1 cellular context compared by ENCODE assay signal in genomic region chr19:33399745-33400681, GRCh38.
TF ChIP-seq lines count a peak whose summit lies in the region.

No MANE protein-coding gene starts in this region.

TF ChIP-seq in HepG2, 621 proteins besides CTCF, POLR2A, EP300 and RAD21 (continued from another document and continues in another):
- TF ChIP-seq SPEN (CRISPR knock-in tag; IDR thresholded peaks at IDR 0.05; ENCODE audit: low read depth) (peak; percentile 79; the same call in 1 of the 2 replicates), CREM (IDR thresholded peaks at IDR 0.05) (peak; percentile 46; the same call in 1 of the 2 replicates), CREM (CRISPR knock-in tag; IDR thresholded peaks at IDR 0.05) (no peak), ZNF646 (CRISPR knock-in tag; IDR thresholded peaks at IDR 0.05) (no peak), ZNF343 (CRISPR knock-in tag; IDR thresholded peaks at IDR 0.05) (0 out of 2 replicates have a peak, but pooled peaks have one; percentile 30), ZNF296 (CRISPR knock-in tag; conservative IDR thresholded peaks at IDR 0.05) (peak; percentile 68; the same call in 1 of the 2 replicates), PRPF4 (IDR thresholded peaks at IDR 0.05; ENCODE audit: low read depth, low read length, poor library complexity, severe bottlenecking) (peak; percentile 73), SKIL (CRISPR knock-in tag; IDR thresholded peaks at IDR 0.05; ENCODE audit: borderline replicate concordance) (peak; percentile 85; the same call in 1 of the 2 replicates), IRF9 (CRISPR knock-in tag; IDR thresholded peaks at IDR 0.05; ENCODE audit: borderline replicate concordance) (0 out of 2 replicates have a peak, but pooled peaks have one; percentile 17), HOXA5 (CRISPR knock-in tag; IDR thresholded peaks at IDR 0.05) (no peak), NFAT5 (CRISPR knock-in tag; IDR thresholded peaks at IDR 0.05) (0 out of 2 replicates have a peak, but pooled peaks have one; percentile 42), ETV5 (CRISPR knock-in tag; IDR thresholded peaks at IDR 0.05; ENCODE audit: borderline replicate concordance) (no peak), ZNF598 (CRISPR knock-in tag; IDR thresholded peaks at IDR 0.05; ENCODE audit: borderline replicate concordance) (0 out of 2 replicates have a peak, but pooled peaks have one; percentile 32), LCORL (IDR thresholded peaks at IDR 0.05) (no peak), LCORL (CRISPR knock-in tag; IDR thresholded peaks at IDR 0.05) (peak; percentile 94), ZBTB7B (CRISPR knock-in tag; IDR thresholded peaks at IDR 0.05) (peak; percentile 86), ZNF274 (CRISPR knock-in tag; IDR thresholded peaks at IDR 0.05) (0 out of 2 replicates have a peak, but pooled peaks have one; percentile 1), ZNF761 (CRISPR knock-in tag; conservative IDR thresholded peaks at IDR 0.05) (0 out of 2 replicates have a peak, but pooled peaks have one; percentile 42), MTERF4 (CRISPR knock-in tag; IDR thresholded peaks at IDR 0.05) (peak; percentile 71), ZNF749 (CRISPR knock-in tag; IDR thresholded peaks at IDR 0.05; ENCODE audit: borderline replicate concordance) (no peak), SP5 (CRISPR knock-in tag; IDR thresholded peaks at IDR 0.05; ENCODE audit: borderline replicate concordance, low read depth) (peak; percentile 68; the same call in 1 of the 2 replicates), AHR (CRISPR knock-in tag; IDR thresholded peaks at IDR 0.05) (no peak), SP4 (CRISPR knock-in tag; IDR thresholded peaks at IDR 0.05) (0 out of 2 replicates have a peak, but pooled peaks have one; percentile 43), SP2 (CRISPR knock-in tag; IDR thresholded peaks at IDR 0.05) (peak; percentile 25; the same call in 1 of the 2 replicates), KDM4B (CRISPR knock-in tag; IDR thresholded peaks at IDR 0.05) (no peak), MXD4 (CRISPR knock-in tag; IDR thresholded peaks at IDR 0.05) (peak; percentile 38; the same call in 1 of the 2 replicates), PATZ1 (CRISPR knock-in tag; IDR thresholded peaks at IDR 0.05) (peak; percentile 99), SAP130 (CRISPR knock-in tag; IDR thresholded peaks at IDR 0.05; ENCODE audit: low read depth) (peak; percentile 40), HNF1B (CRISPR knock-in tag; IDR thresholded peaks at IDR 0.05) (peak; percentile 56; the same call in 1 of the 2 replicates), ZMYM3 (CRISPR knock-in tag; IDR thresholded peaks at IDR 0.05) (peak; percentile 72; the same call in 1 of the 2 replicates), RORA (CRISPR knock-in tag; IDR thresholded peaks at IDR 0.05) (no peak), ZNF772 (CRISPR knock-in tag; IDR thresholded peaks at IDR 0.05) (0 out of 2 replicates have a peak, but pooled peaks have one; percentile 38)
- TF ChIP-seq, protein P1, sequence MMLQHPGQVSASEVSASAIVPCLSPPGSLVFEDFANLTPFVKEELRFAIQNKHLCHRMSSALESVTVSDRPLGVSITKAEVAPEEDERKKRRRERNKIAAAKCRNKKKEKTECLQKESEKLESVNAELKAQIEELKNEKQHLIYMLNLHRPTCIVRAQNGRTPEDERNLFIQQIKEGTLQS (CRISPR knock-in tag; IDR thresholded peaks at IDR 0.05), result no peak
